16 cellular contexts compared by ENCODE assay signal in genomic region chrX:9534686-9535085, GRCh38.
DNase-seq lines count a peak whose midpoint lies in the region; ATAC-seq and TF ChIP-seq lines count a peak whose summit lies in the region.
"Had no signal": no experiment of that assay in that cellular context is flagged by ENCODE, and none has a peak within 500 bp of the region (broad histone marks: within the 10 kb centered on the region; RNA-seq: fewer than 3 reads in every experiment).

No MANE protein-coding gene starts in this region.

- H3K27ac ChIP-seq in RWPE1: no peak overlapping the region

- H3K27me3 Mint-ChIP-seq in activated naive CD8-positive, alpha-beta T cell treated with anti-CD3 and anti-CD28 coated beads, Interleukin-2, amount 10 ng/mL, durations not matched to agents 7 days and 5 days: no peaks in the 10 kb centered on the region
- H3K27me3 Mint-ChIP-seq in activated naive CD8-positive, alpha-beta T cell treated with anti-CD3 and anti-CD28 coated beads for 36 hours: no peaks in the 10 kb centered on the region
- H3K27me3 Mint-ChIP-seq: activated CD4-positive, alpha-beta T cell treated with anti-CD3 and anti-CD28 coated beads for 36 hours had no signal

- H3K4me3 ChIP-seq in WI38 (ENCODE audit: low read depth, low read length): 0 out of 2 replicates have a peak overlapping the region, but pooled peaks have one; percentile 6
- H3K4me3 ChIP-seq in fibroblast of villous mesenchyme (ENCODE audit: low read depth, low read length): peak overlapping the region; percentile 43
- H3K4me3 ChIP-seq: HAP-1 had no signal

- H3K4me3 Mint-ChIP-seq in activated naive CD8-positive, alpha-beta T cell treated with anti-CD3 and anti-CD28 coated beads, Interleukin-2, amount 10 ng/mL, durations not matched to agents 7 days and 5 days: no peak overlapping the region
- H3K4me3 Mint-ChIP-seq in activated naive CD8-positive, alpha-beta T cell treated with anti-CD3 and anti-CD28 coated beads for 36 hours: no peak overlapping the region
- H3K4me3 Mint-ChIP-seq: activated CD4-positive, alpha-beta T cell treated with anti-CD3 and anti-CD28 coated beads for 36 hours; activated naive CD4-positive, alpha-beta T cell treated with anti-CD3 and anti-CD28 coated beads for 36 hours; nephron had no signal

- no peak for ATAC-seq in activated naive CD8-positive, alpha-beta T cell treated with anti-CD3 and anti-CD28 coated beads, Interleukin-2, amount 10 ng/mL, durations not matched to agents 7 days and 5 days (ENCODE audit: low read depth)
- no peak for ATAC-seq in HG02884 (IDR thresholded peaks at IDR 0.05; ENCODE audit: unreplicated experiment)
- ATAC-seq: activated CD4-positive, alpha-beta T cell treated with anti-CD3 and anti-CD28 coated beads for 36 hours had no signal

- no peak for DNase-seq in activated naive CD8-positive, alpha-beta T cell treated with anti-CD3 and anti-CD28 coated beads, Interleukin-2, amount 10 ng/mL, durations not matched to agents 7 days and 5 days
- no peak for DNase-seq in activated naive CD8-positive, alpha-beta T cell treated with anti-CD3 and anti-CD28 coated beads for 36 hours
- peak; percentile 84 for DNase-seq in fibroblast of villous mesenchyme (ENCODE audit: low read depth)
- peak; percentile 61 for DNase-seq in superior temporal gyrus (ENCODE audit: extremely low spot score)
- DNase-seq in NCI-H774 (lab: John Stamatoyannopoulos, UW): no peak
- no peak for DNase-seq in RWPE1 (ENCODE audit: low spot score)
- DNase-seq: activated CD4-positive, alpha-beta T cell treated with anti-CD3 and anti-CD28 coated beads for 36 hours; activated naive CD4-positive, alpha-beta T cell treated with anti-CD3 and anti-CD28 coated beads for 36 hours; islet precursor cell; Karpas-422; NCI-H510A treated with DMSO at 0.1 percent for 48 hours; stimulated activated naive CD4-positive, alpha-beta T cell treated with Interleukin-2 at 50 U/mL for 16 hours had no signal

- peak overlapping the region; percentile 43 for H3K27ac Mint-ChIP-seq in activated naive CD8-positive, alpha-beta T cell treated with anti-CD3 and anti-CD28 coated beads, Interleukin-2, amount 10 ng/mL, durations not matched to agents 7 days and 5 days
- no peak overlapping the region for H3K27ac Mint-ChIP-seq in activated naive CD8-positive, alpha-beta T cell treated with anti-CD3 and anti-CD28 coated beads for 36 hours
- H3K27ac Mint-ChIP-seq: activated CD4-positive, alpha-beta T cell treated with anti-CD3 and anti-CD28 coated beads for 36 hours; activated naive CD4-positive, alpha-beta T cell treated with anti-CD3 and anti-CD28 coated beads for 36 hours; nephron had no signal

- CTCF ChIA-PET in RWPE1 (lab: Yijun Ruan, JAX): interaction anchor here (0.6 kb wide), 1 partner anchor 353 kb away, joined by 3 read pairs; no protein-coding TSS in a partner anchor

- TF ChIP-seq CTCF in WI38 (IDR thresholded peaks at IDR 0.05; ENCODE audit: low read depth, low read length) (no peak), fibroblast of villous mesenchyme (IDR thresholded peaks at IDR 0.05; ENCODE audit: insufficient read depth, low read depth, low read length) (no peak), RWPE1 (conservative IDR thresholded peaks at IDR 0.05; ENCODE audit: low read depth) (no peak)

- peaks cover 6% of the 10 kb centered on the region for H3K36me3 Mint-ChIP-seq in activated naive CD8-positive, alpha-beta T cell treated with anti-CD3 and anti-CD28 coated beads, Interleukin-2, amount 10 ng/mL, durations not matched to agents 7 days and 5 days
- peaks cover 17% of the 10 kb centered on the region for H3K36me3 Mint-ChIP-seq in activated naive CD8-positive, alpha-beta T cell treated with anti-CD3 and anti-CD28 coated beads for 36 hours

- H3K4me1 Mint-ChIP-seq in activated naive CD8-positive, alpha-beta T cell treated with anti-CD3 and anti-CD28 coated beads, Interleukin-2, amount 10 ng/mL, durations not matched to agents 7 days and 5 days: peaks cover 21% of the 10 kb centered on the region
- peaks cover 58% of the 10 kb centered on the region for H3K4me1 Mint-ChIP-seq in activated naive CD8-positive, alpha-beta T cell treated with anti-CD3 and anti-CD28 coated beads for 36 hours

- POLR2A ChIA-PET in activated naive CD8-positive, alpha-beta T cell treated with anti-CD3 and anti-CD28 coated beads, Interleukin-2, amount 10 ng/mL, durations not matched to agents 7 days and 5 days (lab: Charles Lee): no interaction called here
- POLR2A ChIA-PET in RWPE1 (lab: Yijun Ruan, JAX; ENCODE audit: low non-redundant PET): no interaction called here

- H3K9me3 Mint-ChIP-seq in activated naive CD8-positive, alpha-beta T cell treated with anti-CD3 and anti-CD28 coated beads, Interleukin-2, amount 10 ng/mL, durations not matched to agents 7 days and 5 days: peaks cover 3% of the 10 kb centered on the region
- H3K9me3 Mint-ChIP-seq in activated naive CD8-positive, alpha-beta T cell treated with anti-CD3 and anti-CD28 coated beads for 36 hours: no peaks in the 10 kb centered on the region
- H3K9me3 Mint-ChIP-seq: activated naive CD4-positive, alpha-beta T cell treated with anti-CD3 and anti-CD28 coated beads for 36 hours had no signal

Comparison
In these comparisons a context has a peak if more than half of its experiments do, and no peak if none do; other contexts are left out.
1. DNase-seq: peak in fibroblast of villous mesenchyme (single experiment) and superior temporal gyrus (single experiment); none in activated naive CD8-positive, alpha-beta T cell treated with anti-CD3 and anti-CD28 coated beads, Interleukin-2, amount 10 ng/mL, durations not matched to agents 7 days and 5 days (single experiment), activated naive CD8-positive, alpha-beta T cell treated with anti-CD3 and anti-CD28 coated beads for 36 hours (single experiment), NCI-H774 (single experiment) and RWPE1 (single experiment).